In the genomic region with DNA sequence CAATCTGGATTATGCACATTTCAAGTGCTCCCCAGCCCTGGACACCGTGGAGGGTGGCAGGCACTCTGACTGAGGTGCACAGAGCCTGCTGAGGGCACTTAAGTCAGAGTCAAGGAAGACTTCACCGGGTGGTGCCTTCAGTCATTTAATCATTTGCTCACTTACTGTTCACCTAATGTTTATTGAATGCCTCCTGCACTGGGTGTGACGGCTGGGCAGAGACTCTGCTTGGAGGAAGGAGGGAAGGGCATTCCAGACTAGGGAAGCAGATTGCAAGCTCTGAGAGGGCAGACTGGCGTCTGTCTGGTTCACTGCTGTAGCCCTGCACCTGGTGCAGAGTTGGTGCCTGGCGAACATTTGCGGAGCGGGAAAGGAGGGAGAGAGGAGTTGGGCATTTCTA, we compare ENCODE assay signal across 10 cellular contexts. TPM values are rescaled to one million over a fixed set of nuclear protein-coding genes. Genes with fewer than 3 reads are reported as not detected.
DNase-seq lines count a peak whose midpoint lies in the region; ATAC-seq and TF ChIP-seq lines count a peak whose summit lies in the region.
"Had no signal": no experiment of that assay in that cellular context is flagged by ENCODE, and none has a peak within 500 bp of the region (broad histone marks: within the 10 kb centered on the region; RNA-seq: fewer than 3 reads in every experiment).

No MANE protein-coding gene starts in this region.

- in situ Hi-C loops in transverse colon (cut with MboI; ENCODE audit: low pct_ligation_motif_present in 1 of 4, low pct_unique_long_range_greater_than_20kb in 1 of 4, low sequenced_read_pairs in 3 of 4) = loop anchor here in 1 of 4 donors (10.0 kb wide), 1 partner anchor 67 kb away; the partner anchor contains the start of gene PPP1R16B

- 62 to 66% methylated on average over 6 to 7 of the region's 7 CpGs for WGBS in esophagus squamous epithelium, 2 donors
- WGBS in transverse colon (ENCODE audit: low coverage in 1 of 2), 2 donors = 47% methylated on average over 7 of the region's 7 CpGs; no CpG with 5 or more reads in 1 of the 2 donors
- WGBS in aorta, 2 donors = 70 to 72% methylated on average over 7 of the region's 7 CpGs

- H3K27ac ChIP-seq in esophagus squamous epithelium (peak overlapping the region in 3 of 4 donors; percentile 25 to 72 (median 64)), transverse colon (peak overlapping the region; percentile 76 to 84 (median 78)), aorta (ENCODE audit: low read depth in 1 of 2, low read length in 2 of 2) (no peak overlapping the region)
- H3K27ac ChIP-seq: C4-2B had no signal

- peaks cover 80% of the 10 kb centered on the region for H3K4me1 Mint-ChIP-seq in activated naive CD4-positive, alpha-beta T cell treated with anti-CD3 and anti-CD28 coated beads, Interleukin-2, amount 50 U/mL, for 24 hours
- peaks cover 65% of the 10 kb centered on the region for H3K4me1 Mint-ChIP-seq in T-helper 17 cell

- H3K36me3 ChIP-seq in esophagus squamous epithelium (no peaks in the 10 kb centered on the region), transverse colon (no peaks in the 10 kb centered on the region), aorta (ENCODE audit: control insufficient read depth in 1 of 2, insufficient read depth in 2 of 2, low read length in 1 of 2) (no peaks in the 10 kb centered on the region)

- H3K4me1 ChIP-seq in esophagus squamous epithelium (peaks cover 0 to 72% (median 14%) of the 10 kb centered on the region in 3 donors), transverse colon (peaks cover 24 to 56% (median 45%) of the 10 kb centered on the region in 4 donors), aorta (ENCODE audit: control insufficient read depth in 1 of 2, insufficient read depth in 2 of 2, low read length in 2 of 2) (no peaks in the 10 kb centered on the region)

- TF ChIP-seq POLR2A in esophagus squamous epithelium (IDR thresholded peaks at IDR 0.05) (no peak), transverse colon (IDR thresholded peaks at IDR 0.05) (peak; percentile 73)

- H3K27me3 Mint-ChIP-seq in activated naive CD4-positive, alpha-beta T cell treated with anti-CD3 and anti-CD28 coated beads, Interleukin-2, amount 50 U/mL, for 24 hours = no peaks in the 10 kb centered on the region
- H3K27me3 Mint-ChIP-seq in T-helper 17 cell = no peaks in the 10 kb centered on the region

- DNase-seq in activated naive CD4-positive, alpha-beta T cell (lab: John Stamatoyannopoulos, UW) = no peak
- no peak for DNase-seq in T-helper 17 cell
- no peak for DNase-seq in esophagus squamous epithelium (lab: John Stamatoyannopoulos, UW)
- DNase-seq in transverse colon = peak; percentile 73
- DNase-seq in NCI-H146 (lab: John Stamatoyannopoulos, UW) = no peak
- DNase-seq in aorta = no peak
- DNase-seq: NCI-H1092 had no signal

- H3K9me3 ChIP-seq in T-helper 17 cell (ENCODE audit: control insufficient read depth, low read length, poor library complexity, severe bottlenecking) = no peaks in the 10 kb centered on the region
- no peaks in the 10 kb centered on the region for H3K9me3 ChIP-seq in esophagus squamous epithelium
- no peaks in the 10 kb centered on the region for H3K9me3 ChIP-seq in transverse colon
- H3K9me3 ChIP-seq in aorta (ENCODE audit: control insufficient read depth, low read length) = no peaks in the 10 kb centered on the region

- H3K27me3 ChIP-seq in esophagus squamous epithelium = peaks cover 0 to 55% (median 0%) of the 10 kb centered on the region in 4 donors
- H3K27me3 ChIP-seq in transverse colon = no peaks in the 10 kb centered on the region
- H3K27me3 ChIP-seq in aorta (ENCODE audit: control insufficient read depth in 1 of 2, insufficient read depth in 2 of 2, low read length in 1 of 2) = no peaks in the 10 kb centered on the region

- peaks cover 12% of the 10 kb centered on the region for H3K36me3 Mint-ChIP-seq in activated naive CD4-positive, alpha-beta T cell treated with anti-CD3 and anti-CD28 coated beads, Interleukin-2, amount 50 U/mL, for 24 hours
- H3K36me3 Mint-ChIP-seq in T-helper 17 cell (ENCODE audit: low read depth) = no peaks in the 10 kb centered on the region

- intact Hi-C loops in esophagus squamous epithelium (cut with DNase I) = no loop called here
- intact Hi-C loops in transverse colon (cut with DNase I; ENCODE audit: low total_unique reads) = no loop called here
- intact Hi-C loops in aorta (cut with DNase I) = no loop called here

- ATAC-seq in T-helper 17 cell (no peak), HG02759 (IDR thresholded peaks at IDR 0.05; ENCODE audit: unreplicated experiment) (no peak), aorta (ENCODE audit: low FRiP score) (no peak)

- TF ChIP-seq CTCF in esophagus squamous epithelium (IDR thresholded peaks at IDR 0.05) (no peak), transverse colon (IDR thresholded peaks at IDR 0.05) (no peak)

- TF ChIP-seq EP300 in transverse colon (IDR thresholded peaks at IDR 0.05; ENCODE audit: low read depth) = no peak

- peak overlapping the region; percentile 80 for H3K4me3 Mint-ChIP-seq in activated naive CD4-positive, alpha-beta T cell treated with anti-CD3 and anti-CD28 coated beads, Interleukin-2, amount 50 U/mL, for 24 hours
- peak overlapping the region; percentile 98 for H3K4me3 Mint-ChIP-seq in T-helper 17 cell

- peak overlapping the region; percentile 99 for H3K27ac Mint-ChIP-seq in activated naive CD4-positive, alpha-beta T cell treated with anti-CD3 and anti-CD28 coated beads, Interleukin-2, amount 50 U/mL, for 24 hours
- peak overlapping the region; percentile 99 for H3K27ac Mint-ChIP-seq in T-helper 17 cell

- H3K9me3 Mint-ChIP-seq in activated naive CD4-positive, alpha-beta T cell treated with anti-CD3 and anti-CD28 coated beads, Interleukin-2, amount 50 U/mL, for 24 hours = no peaks in the 10 kb centered on the region

- H3K4me3 ChIP-seq in esophagus squamous epithelium (no peak overlapping the region), transverse colon (no peak overlapping the region), aorta (ENCODE audit: low read length in 2 of 2) (no peak overlapping the region)

RNA-seq across cellular contexts. Expression of gene FAM83D, which starts 54.2 kb away (rescaled TPM):
- 1 to 10 TPM; 2.1 to 3.3 TPM for total RNA-seq in T-helper 17 cell
- total RNA-seq in esophagus squamous epithelium = 100 to 1,000 TPM in 1 of 4 donors, 10 to 100 TPM in 3; 53.8 to 105 (median 81.9) TPM
- 10 to 100 TPM in 3 of 4 donors, 1 to 10 TPM in 1; 7.2 to 42.3 (median 19.6) TPM for total RNA-seq in transverse colon
- total RNA-seq in aorta = 1 to 10 TPM; 3.4 to 6.1 TPM
- polyA plus RNA-seq in aorta = 1 to 10 TPM; 1.1 to 2.7 TPM

Comparison
In these comparisons a context has a peak if more than half of its experiments do, and no peak if none do; other contexts are left out.
1. H3K27ac ChIP-seq: peak in esophagus squamous epithelium (3 of 4) and transverse colon (4 of 4); none in aorta (0 of 2).